8 cellular contexts compared by ENCODE assay signal in the genomic region with DNA sequence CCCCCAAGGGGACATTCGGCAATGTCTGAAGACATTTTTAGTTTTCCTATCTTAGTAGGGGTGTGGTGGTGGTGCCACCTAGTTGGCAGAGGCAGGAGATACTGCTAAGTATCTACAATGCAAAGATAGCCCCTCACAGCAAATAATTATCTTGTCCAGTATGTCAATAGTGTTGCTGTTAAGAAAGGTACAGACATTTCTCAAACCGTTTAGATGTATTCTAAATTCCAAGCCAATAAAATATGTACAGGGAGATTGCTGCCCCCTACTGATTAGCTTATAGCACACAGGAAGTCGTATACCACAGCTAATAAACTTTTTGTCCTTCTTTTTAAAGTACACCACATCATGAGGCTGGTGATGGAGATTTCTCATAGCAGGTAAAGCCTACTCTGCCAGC.
DNase-seq lines count a peak whose midpoint lies in the region; ATAC-seq and TF ChIP-seq lines count a peak whose summit lies in the region.
"Had no signal": no experiment of that assay in that cellular context is flagged by ENCODE, and none has a peak within 500 bp of the region (broad histone marks: within the 10 kb centered on the region; RNA-seq: fewer than 3 reads in every experiment).

No MANE protein-coding gene starts in this region.

- H3K4me3 Mint-ChIP-seq in activated CD4-positive, alpha-beta memory T cell treated with anti-CD3 and anti-CD28 coated beads, Interleukin-2, amount 10 ng/mL, durations not matched to agents 7 days and 5 days: no peak overlapping the region
- H3K4me3 Mint-ChIP-seq: T-helper 1 cell treated with Interleukin-12 subunit alpha and Interleukin-12 subunit beta and Interleukin-4 antibody, amounts not matched to agents 30 μg/mL and 1 μg/mL, for 36 hours had no signal

- no peak overlapping the region for H3K4me3 ChIP-seq in foreskin fibroblast (ENCODE audit: low read depth in 1 of 2, low read length in 2 of 2)

- peak; percentile 1 for DNase-seq in NCI-H1105 (lab: John Stamatoyannopoulos, UW)
- peak in 1 of 2 donors; percentile 1 for DNase-seq in foreskin fibroblast
- DNase-seq in OCI-M2 (lab: John Stamatoyannopoulos, UW; ENCODE audit: unreplicated experiment): no peak
- no peak for DNase-seq in activated CD4-positive, alpha-beta memory T cell treated with anti-CD3 and anti-CD28 coated beads, Interleukin-2, amount 10 ng/mL, durations not matched to agents 7 days and 5 days
- no peak for DNase-seq in activated CD4-positive, alpha-beta T cell treated with anti-CD3 and anti-CD28 coated beads for 1 hour

- H3K27me3 Mint-ChIP-seq in activated CD4-positive, alpha-beta memory T cell treated with anti-CD3 and anti-CD28 coated beads, Interleukin-2, amount 10 ng/mL, durations not matched to agents 7 days and 5 days: no peaks in the 10 kb centered on the region

- H3K36me3 Mint-ChIP-seq in activated CD4-positive, alpha-beta memory T cell treated with anti-CD3 and anti-CD28 coated beads, Interleukin-2, amount 10 ng/mL, durations not matched to agents 7 days and 5 days (ENCODE audit: low read depth): no peaks in the 10 kb centered on the region

- H3K9me3 Mint-ChIP-seq in activated CD4-positive, alpha-beta memory T cell treated with anti-CD3 and anti-CD28 coated beads, Interleukin-2, amount 10 ng/mL, durations not matched to agents 7 days and 5 days: no peaks in the 10 kb centered on the region
- H3K9me3 Mint-ChIP-seq: T-helper 1 cell treated with Interleukin-12 subunit alpha and Interleukin-12 subunit beta and Interleukin-4 antibody, amounts not matched to agents 30 μg/mL and 1 μg/mL, for 36 hours had no signal

- ATAC-seq in GM18519 (IDR thresholded peaks at IDR 0.05; ENCODE audit: low FRiP score, unreplicated experiment) (peak; percentile 51), HG02610 (IDR thresholded peaks at IDR 0.05; ENCODE audit: unreplicated experiment) (peak; percentile 69)

- POLR2A ChIA-PET in activated CD4-positive, alpha-beta memory T cell treated with anti-CD3 and anti-CD28 coated beads, Interleukin-2, amount 10 ng/mL, durations not matched to agents 7 days and 5 days (lab: Charles Lee): no interaction called here

- H3K4me1 Mint-ChIP-seq in activated CD4-positive, alpha-beta memory T cell treated with anti-CD3 and anti-CD28 coated beads, Interleukin-2, amount 10 ng/mL, durations not matched to agents 7 days and 5 days: no peaks in the 10 kb centered on the region

- H3K27ac Mint-ChIP-seq in activated CD4-positive, alpha-beta memory T cell treated with anti-CD3 and anti-CD28 coated beads, Interleukin-2, amount 10 ng/mL, durations not matched to agents 7 days and 5 days: no peak overlapping the region
- H3K27ac Mint-ChIP-seq: T-helper 1 cell treated with Interleukin-12 subunit alpha and Interleukin-12 subunit beta and Interleukin-4 antibody, amounts not matched to agents 30 μg/mL and 1 μg/mL, for 36 hours had no signal

- peak; percentile 18 for TF ChIP-seq CTCF in foreskin fibroblast (IDR thresholded peaks at IDR 0.05; ENCODE audit: low read depth, low read length)

- CTCF ChIA-PET in activated CD4-positive, alpha-beta memory T cell treated with anti-CD3 and anti-CD28 coated beads, Interleukin-2, amount 10 ng/mL, durations not matched to agents 7 days and 5 days (lab: Charles Lee): interaction anchor here (0.6 to 2.0 kb wide), 4 partner anchors 9 to 205 kb away, joined by 3 to 17 read pairs (median 8); no protein-coding TSS in a partner anchor
